Comparison of ENCODE assay signal across 1 cellular context in genomic region chr1:157236072-157236471, GRCh38.
TF ChIP-seq lines count a peak whose summit lies in the region.

No MANE protein-coding gene starts in this region.

TF ChIP-seq in H1, 55 proteins besides CTCF, POLR2A, EP300 and RAD21 (continued from another document):
- TF ChIP-seq YY1 (IDR thresholded peaks at IDR 0.05; ENCODE audit: low read depth, low read length) (no peak), ASH2L (IDR thresholded peaks at IDR 0.05; ENCODE audit: low read length) (no peak), CHD7 (IDR thresholded peaks at IDR 0.05; ENCODE audit: insufficient replicate concordance, low read length) (no peak), SUZ12 (IDR thresholded peaks at IDR 0.05; ENCODE audit: low read length) (no peak), RFX5 (IDR thresholded peaks at IDR 0.05; ENCODE audit: borderline replicate concordance, low read depth, low read length) (no peak), E2F6 (IDR thresholded peaks at IDR 0.05) (no peak), TAF1 (IDR thresholded peaks at IDR 0.05; ENCODE audit: low read depth, low read length) (no peak)
